In the genomic region with DNA sequence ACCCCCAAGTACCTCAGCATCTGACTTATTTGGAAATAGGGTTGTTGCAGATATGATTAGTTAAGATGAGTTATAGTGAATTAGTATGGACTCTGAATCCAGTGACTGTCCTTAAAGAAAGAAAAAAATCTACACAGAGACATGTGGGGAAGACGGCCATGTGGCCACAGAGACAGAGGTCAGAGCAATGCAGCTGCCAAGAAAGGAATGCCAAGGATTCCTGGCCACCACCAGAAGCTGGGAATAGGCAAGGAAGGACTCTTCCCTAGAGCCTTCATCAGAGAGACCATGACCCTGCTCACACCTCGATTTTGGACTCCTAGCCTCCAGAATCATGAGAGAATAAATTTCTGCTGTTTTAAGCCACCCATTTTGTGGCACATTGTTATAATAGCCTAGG, we compare ENCODE assay signal across 1 cellular context.
TF ChIP-seq lines count a peak whose summit lies in the region.

No MANE protein-coding gene starts in this region.

TF ChIP-seq in GM23338, 12 proteins besides CTCF, POLR2A, EP300 and RAD21 (continued from another document):
- peak; percentile 65; the same call in 1 of the 2 replicates for TF ChIP-seq ZNF462 (CRISPR knock-in tag; IDR thresholded peaks at IDR 0.05)
